In the genomic region with DNA sequence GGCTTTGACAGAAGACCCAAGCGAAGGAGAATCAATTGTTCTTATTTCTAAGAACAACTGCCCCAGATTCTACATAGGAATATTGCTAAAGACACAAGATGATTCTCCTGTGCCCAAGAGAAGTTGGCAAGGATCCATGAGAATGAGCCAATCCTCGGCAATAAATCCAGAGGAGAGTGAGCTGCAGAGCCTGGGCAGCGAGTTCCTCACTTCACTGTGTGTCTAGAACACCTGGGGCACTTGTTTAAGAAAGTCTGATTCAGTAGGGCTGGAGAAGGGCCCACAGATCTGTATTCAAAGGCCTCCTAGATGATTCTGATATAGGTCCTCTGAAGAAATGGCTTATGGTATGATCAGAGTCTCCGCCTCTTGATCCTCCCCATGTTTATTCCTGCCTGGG, we compare ENCODE assay signal across 11 cellular contexts. TPM values are rescaled to one million over a fixed set of nuclear protein-coding genes. Genes with fewer than 3 reads are reported as not detected.
DNase-seq lines count a peak whose midpoint lies in the region; ATAC-seq and TF ChIP-seq lines count a peak whose summit lies in the region.
"Had no signal": no experiment of that assay in that cellular context is flagged by ENCODE, and none has a peak within 500 bp of the region (broad histone marks: within the 10 kb centered on the region; RNA-seq: fewer than 3 reads in every experiment).

No MANE protein-coding gene starts in this region.

- RAD21 ChIA-PET in HCT116 (lab: Charles Lee; ENCODE audit: low non-redundant PET in 1 of 2, low total read pairs in 2 of 2, uncharacterized antibody in 2 of 2, unreplicated experiment in 2 of 2), result no interaction called here

- TF ChIP-seq CTCF in HCT116 (IDR thresholded peaks at IDR 0.05 in 2 of 3, conservative IDR thresholded peaks at IDR 0.05 in 1 of 3; ENCODE audit: borderline replicate concordance in 1 of 3, insufficient read depth in 1 of 3, low read depth in 2 of 3, low read length in 2 of 3), result no peak
- TF ChIP-seq CTCF in VCaP (conservative IDR thresholded peaks at IDR 0.05), result no peak
- no peak for TF ChIP-seq CTCF in foreskin keratinocyte (conservative IDR thresholded peaks at IDR 0.05)

- H3K9me2 ChIP-seq in HCT116 (ENCODE audit: insufficient read depth), result no peaks in the 10 kb centered on the region

- no peak overlapping the region for H2AFZ ChIP-seq in HCT116 (ENCODE audit: low read depth, low read length, poor library complexity, severe bottlenecking)

- ATAC-seq in HCT116 (peak; percentile 29), foreskin keratinocyte (peak; percentile 71), HG03571 (IDR thresholded peaks at IDR 0.05; ENCODE audit: unreplicated experiment) (no peak)

- H3K4me3 ChIP-seq in HCT116 (replicated peaks in 1 of 2; ENCODE audit: low read depth in 1 of 2, low read length in 2 of 2), result no peak overlapping the region
- H3K4me3 ChIP-seq: BLaER1 treated with 17β-estradiol and CSF1 and Interleukin-3, amounts not matched to agents 10 nM and 100 nM; pancreas had no signal

- no peak for TF ChIP-seq RAD21 in HCT116 (IDR thresholded peaks at IDR 0.05; ENCODE audit: low read depth)

- H4K20me1 ChIP-seq in HCT116 (ENCODE audit: insufficient read depth), result no peaks in the 10 kb centered on the region
- H4K20me1 ChIP-seq: BLaER1 treated with 17β-estradiol and CSF1 and Interleukin-3, amounts not matched to agents 10 nM and 100 nM had no signal

- no peak overlapping the region for H3K9ac ChIP-seq in HCT116 (ENCODE audit: low read length)
- H3K9ac ChIP-seq: BLaER1 treated with 17β-estradiol and CSF1 and Interleukin-3, amounts not matched to agents 10 nM and 100 nM had no signal

- no peaks in the 10 kb centered on the region for H3K79me2 ChIP-seq in HCT116 (ENCODE audit: insufficient read depth, low read length)

- POLR2A ChIA-PET in HCT116 (lab: Charles Lee), result interaction anchor here (0.6 to 1.7 kb wide), 2 partner anchors 18 to 32 kb away, joined by 3 read pairs; partner anchors contain the start of gene GADD45A

- H3K36me3 ChIP-seq in HCT116 (ENCODE audit: control insufficient read depth in 1 of 2, insufficient read depth in 2 of 2, low read length in 2 of 2), result no peaks in the 10 kb centered on the region
- H3K36me3 ChIP-seq: BLaER1 treated with 17β-estradiol and CSF1 and Interleukin-3, amounts not matched to agents 10 nM and 100 nM; pancreas had no signal

- intact Hi-C loops in HCT116 (cut with micrococcal nuclease), result no loop called here

- peak overlapping the region; percentile 17 for H3K4me2 ChIP-seq in HCT116 (ENCODE audit: low read length)
- H3K4me2 ChIP-seq: BLaER1 treated with 17β-estradiol and CSF1 and Interleukin-3, amounts not matched to agents 10 nM and 100 nM had no signal

- CTCF ChIA-PET in HCT116 (lab: Charles Lee), result no interaction called here

- BruUV-seq in HCT116 (replicated peaks; lab: Mats Ljungman, UMichigan), result no TSS peak

- peaks cover 55 to 69% of the 10 kb centered on the region in 2 experiments for H3K4me1 ChIP-seq in HCT116 (ENCODE audit: control insufficient read depth in 1 of 2, insufficient read depth in 2 of 2, low read length in 2 of 2)
- H3K4me1 ChIP-seq in foreskin keratinocyte, result peaks cover 37% of the 10 kb centered on the region

- no peaks in the 10 kb centered on the region for H3K27me3 ChIP-seq in HCT116 (ENCODE audit: insufficient read depth, low read length)
- no peaks in the 10 kb centered on the region for H3K27me3 ChIP-seq in foreskin keratinocyte
- H3K27me3 ChIP-seq: BLaER1 treated with 17β-estradiol and CSF1 and Interleukin-3, amounts not matched to agents 10 nM and 100 nM; pancreas had no signal

- no peak for TF ChIP-seq POLR2A in HCT116 (IDR thresholded peaks at IDR 0.05; ENCODE audit: borderline replicate concordance, extremely low read depth, insufficient read depth, insufficient read length)

- H3K9me3 ChIP-seq in HCT116 (ENCODE audit: control insufficient read depth in 1 of 2, insufficient read depth in 1 of 2, low read depth in 1 of 2, low read length in 2 of 2), result no peaks in the 10 kb centered on the region
- H3K9me3 ChIP-seq: BLaER1 treated with 17β-estradiol and CSF1 and Interleukin-3, amounts not matched to agents 10 nM and 100 nM; pancreas had no signal

- DNase-seq in A172 (ENCODE audit: low spot score) (peak; percentile 41), HCT116 (ENCODE audit: low read depth, low spot score) (no peak), foreskin keratinocyte (peak; percentile 53 to 86), inferior parietal cortex (ENCODE audit: extremely low spot score) (no peak), putamen (ENCODE audit: low spot score) (no peak), GM03348 (ENCODE audit: low spot score) (no peak)
- DNase-seq: foreskin melanocyte had no signal

- H3K27ac ChIP-seq in HCT116 (ENCODE audit: low read depth, low read length) (peak overlapping the region; percentile 19; the same call in 1 of the 2 replicates), VCaP (peak overlapping the region; percentile 91), foreskin keratinocyte (peak overlapping the region; percentile 17)
- H3K27ac ChIP-seq: BLaER1 treated with 17β-estradiol and CSF1 and Interleukin-3, amounts not matched to agents 10 nM and 100 nM; pancreas had no signal

TF ChIP-seq in HCT116, 20 proteins besides CTCF, POLR2A, EP300 and RAD21:
- TF ChIP-seq SP1 (IDR thresholded peaks at IDR 0.05; ENCODE audit: low read depth) (peak; percentile 48), POLR2AphosphoS5 (IDR thresholded peaks at IDR 0.05; ENCODE audit: low read depth, low read length) (peak; percentile 69; the same call in 1 of the 2 replicates), CEBPB (IDR thresholded peaks at IDR 0.05; ENCODE audit: low read depth) (peak; percentile 93), CBX3 (IDR thresholded peaks at IDR 0.05; ENCODE audit: low read depth) (no peak)

RNA-seq across cellular contexts. Expression of gene GADD45A, which starts 31.8 kb away (rescaled TPM):
- total RNA-seq in A172 (2014; rRNA removed; shearing (Covaris generic)), result 88.8 and 121 TPM in 2 replicates
- total RNA-seq in HCT116 (2021; ENCODE audit: unreplicated experiment), result 105 TPM
- 158 and 173 TPM in 2 replicates for polyA plus RNA-seq in HCT116 (2012)
- total RNA-seq in foreskin keratinocyte, result 99.9 and 107 TPM in 2 replicates
- 115 and 131 TPM in 2 replicates for polyA plus RNA-seq in foreskin keratinocyte

Comparison
In these comparisons a context has a peak if more than half of its experiments do, and no peak if none do; other contexts are left out.
1. DNase-seq: peak in A172 (single experiment) and foreskin keratinocyte (2 of 2); none in HCT116 (single experiment), inferior parietal cortex (single experiment), putamen (single experiment) and GM03348 (single experiment).
2. H3K27ac ChIP-seq: peak in every context shown above with its lines; median percentile 91 in VCaP; 19 in HCT116; 17 in foreskin keratinocyte.